Comparison of ENCODE assay signal across 11 cellular contexts in the genomic region with DNA sequence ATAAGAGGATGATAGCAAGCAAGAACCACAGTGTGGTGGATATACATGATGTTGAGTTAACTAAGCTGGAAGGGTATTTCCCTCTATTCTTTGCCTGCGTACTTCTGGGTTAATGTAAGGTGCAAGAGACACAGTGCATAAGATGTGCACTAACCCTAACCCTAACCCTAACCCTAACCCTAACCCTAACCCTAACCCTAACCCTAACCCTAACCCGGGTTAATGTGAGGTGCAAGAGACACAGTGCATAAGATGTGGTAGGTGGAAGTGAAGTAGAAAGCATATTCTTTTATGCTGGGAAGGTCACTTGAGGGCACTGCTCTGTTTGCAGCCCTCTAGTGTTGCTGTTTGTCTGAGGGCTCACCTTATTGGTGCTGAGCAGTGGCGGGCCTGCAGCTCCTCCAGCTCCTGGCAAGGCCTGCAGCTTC.
DNase-seq lines count a peak whose midpoint lies in the region; ATAC-seq and TF ChIP-seq lines count a peak whose summit lies in the region.
"Had no signal": no experiment of that assay in that cellular context is flagged by ENCODE, and none has a peak within 500 bp of the region (broad histone marks: within the 10 kb centered on the region; RNA-seq: fewer than 3 reads in every experiment).

No MANE protein-coding gene starts in this region.

- H3K18ac ChIP-seq in neuronal stem cell (ENCODE audit: low read length) = no peak overlapping the region

- peak in 1 of 6 experiments; percentile 8 for TF ChIP-seq CTCF in Peyer's patch (IDR thresholded peaks at IDR 0.05)

- H3K9me3 ChIP-seq in Peyer's patch (no peaks in the 10 kb centered on the region), neuronal stem cell (replicated peaks in 1 of 2; ENCODE audit: control insufficient read depth in 2 of 2, insufficient read depth in 1 of 2, low read depth in 1 of 2, low read length in 2 of 2) (no peaks in the 10 kb centered on the region)

- H3K79me1 ChIP-seq in neuronal stem cell (ENCODE audit: low read depth, low read length) = no peaks in the 10 kb centered on the region

- H2AFZ ChIP-seq in neuronal stem cell (ENCODE audit: low read length) = no peak overlapping the region

- no peak overlapping the region for H3K4me2 ChIP-seq in neuronal stem cell (ENCODE audit: insufficient read depth, low read length, poor library complexity, severe bottlenecking)

- no CpG with 5 or more reads among the region's 3 CpGs for WGBS in neuronal stem cell (ENCODE audit: extremely low coverage in 2 of 2, insufficient read length in 2 of 2, insufficient replicate concordance in 1 of 2), 2 donors

- H3K27me3 ChIP-seq in Peyer's patch (no peaks in the 10 kb centered on the region), neuronal stem cell (ENCODE audit: control insufficient read depth in 3 of 3, insufficient read depth in 3 of 3, low read depth in 1 of 3, low read length in 3 of 3) (no peaks in the 10 kb centered on the region)

- H2AK5ac ChIP-seq in neuronal stem cell (ENCODE audit: low read depth, low read length) = no peak overlapping the region

- H3K4ac ChIP-seq in neuronal stem cell (ENCODE audit: low read length) = no peak overlapping the region

- H3K27ac ChIP-seq in Peyer's patch (peak overlapping the region in 1 of 4 donors; percentile 20), neuronal stem cell (replicated peaks; ENCODE audit: low read length) (no peak overlapping the region)
- H3K27ac ChIP-seq: VCaP had no signal

- ATAC-seq in GM19035 (IDR thresholded peaks at IDR 0.05; ENCODE audit: unreplicated experiment) = peak; percentile 55

- H2BK15ac ChIP-seq in neuronal stem cell (ENCODE audit: low read length) = no peak overlapping the region

- H3K4me3 ChIP-seq in Peyer's patch = no peak overlapping the region
- H3K4me3 ChIP-seq in neuronal stem cell (ENCODE audit: low read length in 2 of 2) = no peak overlapping the region

- peak; percentile 14 for DNase-seq in D341Med (ENCODE audit: low spot score)
- peak in 2 of 3 donors; percentile 19 to 58 for DNase-seq in Peyer's patch
- DNase-seq in islet precursor cell = peak; percentile 55
- no peak for DNase-seq in neuronal stem cell (ENCODE audit: low spot score)
- no peak for DNase-seq in NOMO-1 (lab: John Stamatoyannopoulos, UW; ENCODE audit: unreplicated experiment in 2 of 2)
- no peak for DNase-seq in NCI-H146 (lab: John Stamatoyannopoulos, UW)
- no peak for DNase-seq in NCI-H2081 (lab: John Stamatoyannopoulos, UW)
- DNase-seq: aorta, NCI-H446 had no signal

- H3K4me1 ChIP-seq in Peyer's patch (no peaks in the 10 kb centered on the region), neuronal stem cell (ENCODE audit: control insufficient read depth in 2 of 2, insufficient read depth in 1 of 2, low read depth in 1 of 2, low read length in 2 of 2) (no peaks in the 10 kb centered on the region)

- H4K8ac ChIP-seq in neuronal stem cell (ENCODE audit: low read depth, low read length) = no peak overlapping the region

- no peak overlapping the region for H3K14ac ChIP-seq in neuronal stem cell (ENCODE audit: low read length)

- H3K36me3 ChIP-seq in Peyer's patch = no peaks in the 10 kb centered on the region
- H3K36me3 ChIP-seq in neuronal stem cell (replicated peaks in 1 of 2; ENCODE audit: control insufficient read depth in 2 of 2, insufficient read depth in 2 of 2, low read length in 2 of 2) = no peaks in the 10 kb centered on the region

- no peak overlapping the region for H2BK5ac ChIP-seq in neuronal stem cell (ENCODE audit: low read length)

- H3K23ac ChIP-seq in neuronal stem cell (ENCODE audit: low read depth, low read length, poor library complexity) = no peak overlapping the region

- TF ChIP-seq POLR2A in Peyer's patch (IDR thresholded peaks at IDR 0.05) = no peak

- H3K9ac ChIP-seq in neuronal stem cell (ENCODE audit: low read depth, low read length, poor library complexity) = no peak overlapping the region

- no peak overlapping the region for H2BK12ac ChIP-seq in neuronal stem cell (ENCODE audit: low read length)

- H2BK120ac ChIP-seq in neuronal stem cell (ENCODE audit: low read depth, low read length) = no peak overlapping the region

- H4K91ac ChIP-seq in neuronal stem cell (ENCODE audit: low read depth, low read length, poor library complexity) = no peak overlapping the region

Comparison
In these comparisons a context has a peak if more than half of its experiments do, and no peak if none do; other contexts are left out.
1. DNase-seq: peak in D341Med (single experiment), Peyer's patch (2 of 3) and islet precursor cell (single experiment); none in neuronal stem cell (single experiment), NOMO-1 (0 of 2), NCI-H146 (single experiment) and NCI-H2081 (0 of 2).